8 cellular contexts compared by ENCODE assay signal in genomic region chr5:73311291-73312110, GRCh38.
DNase-seq lines count a peak whose midpoint lies in the region; ATAC-seq and TF ChIP-seq lines count a peak whose summit lies in the region.

No MANE protein-coding gene starts in this region.

- H3K79me2 ChIP-seq in osteoblast (ENCODE audit: insufficient read depth, low read length): no peaks in the 10 kb centered on the region

- H3K4me1 ChIP-seq in osteoblast (ENCODE audit: insufficient read depth, low read length): peaks cover 33% of the 10 kb centered on the region

- H3K4me2 ChIP-seq in osteoblast (ENCODE audit: insufficient read depth, low read length): peak overlapping the region; percentile 77

- ATAC-seq in HG03025 (IDR thresholded peaks at IDR 0.05; ENCODE audit: low FRiP score, unreplicated experiment): no peak

- H3K27ac ChIP-seq in osteoblast (ENCODE audit: low read depth, low read length): peak overlapping the region; percentile 96

- no peaks in the 10 kb centered on the region for H3K9me3 ChIP-seq in osteoblast (ENCODE audit: low read depth, low read length)

- H3K36me3 ChIP-seq in osteoblast (ENCODE audit: insufficient read depth, low read length): no peaks in the 10 kb centered on the region

- no peaks in the 10 kb centered on the region for H3K27me3 ChIP-seq in osteoblast (ENCODE audit: insufficient read depth, low read length)

- peak overlapping the region; percentile 80 for H2AFZ ChIP-seq in osteoblast (ENCODE audit: low read length)

- H3K4me3 ChIP-seq in fibroblast of mammary gland (ENCODE audit: control insufficient read depth, low read depth, low read length): peak overlapping the region; percentile 15
- peak overlapping the region; percentile 56 for H3K4me3 ChIP-seq in osteoblast (ENCODE audit: insufficient read depth, low read length)

- DNase-seq in Daoy (ENCODE audit: low read depth) (peak; percentile 96), fibroblast of mammary gland (ENCODE audit: low read depth) (peak; percentile 92), osteoblast (ENCODE audit: insufficient read length, low spot score, missing footprints) (peak; percentile 93), cerebellum (ENCODE audit: low spot score) (no peak), NCI-H748 (lab: John Stamatoyannopoulos, UW; ENCODE audit: unreplicated experiment) (no peak)
- DNase-seq in effector CD8-positive, alpha-beta T cell (lab: John Stamatoyannopoulos, UW): no peak

- TF ChIP-seq CTCF in fibroblast of mammary gland (conservative IDR thresholded peaks at IDR 0.05; ENCODE audit: control insufficient read depth, insufficient read depth, low read depth, low read length): no peak
- no peak for TF ChIP-seq CTCF in osteoblast (IDR thresholded peaks at IDR 0.05; ENCODE audit: extremely low read depth, low read depth, low read length)

- no peaks in the 10 kb centered on the region for H4K20me1 ChIP-seq in osteoblast (ENCODE audit: insufficient read depth, low read length)

TF ChIP-seq in PFSK-1, 5 proteins besides CTCF, POLR2A, EP300 and RAD21:
- TF ChIP-seq FOXP2 (optimal IDR thresholded peaks at IDR 0.05; ENCODE audit: borderline replicate concordance, extremely low read depth, extremely low read length, insufficient read depth) (no peak), POLR2AphosphoS5 (IDR thresholded peaks at IDR 0.05; ENCODE audit: low read depth, low read length) (peak; percentile 37; the same call in 1 of the 2 replicates), TAF1 (IDR thresholded peaks at IDR 0.05; ENCODE audit: borderline replicate concordance, insufficient read depth, low read length) (peak; percentile 33; the same call in 1 of the 2 replicates), SIN3A (IDR thresholded peaks at IDR 0.05; ENCODE audit: borderline replicate concordance, insufficient read depth, low read length) (0 out of 2 replicates have a peak, but pooled peaks have one; percentile 11), REST (IDR thresholded peaks at IDR 0.05; ENCODE audit: insufficient read depth in 1 of 2, low read depth in 2 of 2, low read length in 2 of 2) (0 out of 4 replicates have a peak, but pooled peaks of 1 of the 2 experiments have one; percentile 9)

Comparison
In these comparisons a context has a peak if more than half of its experiments do, and no peak if none do; other contexts are left out.
1. DNase-seq: peak in Daoy (single experiment), fibroblast of mammary gland (single experiment) and osteoblast (single experiment); none in effector CD8-positive, alpha-beta T cell (single experiment), cerebellum (single experiment) and NCI-H748 (single experiment).